Comparison of ENCODE assay signal across 10 cellular contexts in genomic region chr11:120184946-120185677, GRCh38. TPM values are rescaled to one million over a fixed set of nuclear protein-coding genes. Genes with fewer than 3 reads are reported as not detected.
A peak's percentile ranks its signal among the peaks of the same experiment; 100 is the strongest.
DNase-seq lines count a peak whose midpoint lies in the region; FAIRE-seq and TF ChIP-seq lines count a peak whose summit lies in the region.
"Had no signal": no experiment of that assay in that cellular context is flagged by ENCODE, and none has a peak within 500 bp of the region (broad histone marks: within the 10 kb centered on the region; RNA-seq: fewer than 3 reads in every experiment).

No MANE protein-coding gene starts in this region.

- no peaks in the 10 kb centered on the region for H3K27me3 ChIP-seq in Caco-2 (replicated peaks; ENCODE audit: control insufficient read depth, insufficient read depth, low read length)

- peaks cover 72% of the 10 kb centered on the region for H3K4me1 ChIP-seq in Caco-2
- H3K4me1 ChIP-seq in kidney (ENCODE audit: control insufficient read depth in 1 of 2, insufficient read depth in 1 of 2, low read depth in 1 of 2, low read length in 2 of 2): peaks cover 56 to 69% of the 10 kb centered on the region in 2 donors

- peak; percentile 85 to 94 for DNase-seq in Caco-2
- DNase-seq in kidney: peak; percentile 87
- peak; percentile 87 for DNase-seq in renal cortical epithelial cell (ENCODE audit: low read depth)
- DNase-seq in stimulated activated CD8-positive, alpha-beta memory T cell treated with anti-CD3 and anti-CD28 coated beads, Interleukin-4, amount 100 ng/mL, for 48 hours: no peak
- DNase-seq in H54 (ENCODE audit: insufficient read length, low spot score): no peak
- DNase-seq in stimulated activated CD4-positive, alpha-beta T cell treated with anti-CD3 and anti-CD28 coated beads, Interleukin-12 subunit alpha, Interleukin-12 subunit beta, amount 100 ng/mL, for 4 hours: no peak
- no peak for DNase-seq in GM10266 (ENCODE audit: extremely low spot score)
- DNase-seq: C1 segment of cervical spinal cord had no signal

- H3K4me1 Mint-ChIP-seq in Caco-2 (ENCODE audit: low read depth, unreplicated experiment): peaks cover 45% of the 10 kb centered on the region

- peak overlapping the region; percentile 22 to 37 for H3K9ac ChIP-seq in kidney (ENCODE audit: low read length in 2 of 2)

- TSS peak; percentile 37 for BruUV-seq in Caco-2 (replicated peaks; lab: Mats Ljungman, UMichigan)

- TF ChIP-seq CTCF in Caco-2 (IDR thresholded peaks at IDR 0.05; ENCODE audit: insufficient read depth in 1 of 2, low read depth in 1 of 2, low read length in 1 of 2, severe bottlenecking in 1 of 2, unreplicated experiment in 1 of 2) (no peak), kidney (IDR thresholded peaks at IDR 0.05; ENCODE audit: borderline replicate concordance, extremely low read depth, insufficient read depth) (no peak), GM10266 (IDR thresholded peaks at IDR 0.05; ENCODE audit: control insufficient read depth, insufficient read depth, low read depth, missing control alignments) (no peak)

- H3K9me3 Mint-ChIP-seq in Caco-2 (ENCODE audit: unreplicated experiment): no peaks in the 10 kb centered on the region

- H3K27ac ChIP-seq in cingulate gyrus (ENCODE audit: low read depth, low read length): peak overlapping the region; percentile 72
- H3K27ac ChIP-seq in kidney (ENCODE audit: low read depth in 2 of 2, low read length in 2 of 2): peak overlapping the region; percentile 84 to 93

- POLR2A ChIA-PET in Caco-2 (lab: Charles Lee): no interaction called here

- no peak for FAIRE-seq in kidney (lab: Jason Lieb, UNC)
- FAIRE-seq in H54 (lab: Jason Lieb, UNC): no peak

- peak overlapping the region; percentile 84 for H3K27ac Mint-ChIP-seq in Caco-2 (ENCODE audit: unreplicated experiment)

- H3K9me3 ChIP-seq in Caco-2 (peaks cover 8% of the 10 kb centered on the region), kidney (ENCODE audit: control insufficient read depth in 1 of 2, low read length in 2 of 2) (no peaks in the 10 kb centered on the region)

- no peaks in the 10 kb centered on the region for H3K27me3 Mint-ChIP-seq in Caco-2 (ENCODE audit: insufficient read depth, unreplicated experiment)

- TF ChIP-seq POLR2A in H54 (IDR thresholded peaks at IDR 0.05; ENCODE audit: low read depth, low read length): no peak

- intact Hi-C loops in Caco-2 (cut with micrococcal nuclease; ENCODE audit: unreplicated experiment) (loop anchor here (1.0 kb wide), 2 partner anchors 25 to 44 kb away; no protein-coding TSS in a partner anchor), kidney (cut with DNase I) (no loop called here)

- H3K36me3 ChIP-seq in Caco-2 (ENCODE audit: control insufficient read depth, insufficient read depth, low read length) (no peaks in the 10 kb centered on the region), kidney (ENCODE audit: control insufficient read depth in 1 of 2, insufficient read depth in 2 of 2, low read length in 2 of 2) (no peaks in the 10 kb centered on the region)

- H3K36me3 Mint-ChIP-seq in Caco-2 (ENCODE audit: insufficient read depth, unreplicated experiment): no peaks in the 10 kb centered on the region

- peak overlapping the region; percentile 28 for H3K4me3 ChIP-seq in Caco-2 (ENCODE audit: low read depth, low read length)
- H3K4me3 ChIP-seq in kidney (ENCODE audit: low read length in 2 of 2): peak overlapping the region; percentile 19 to 43
- H3K4me3 ChIP-seq: lung had no signal

- H3K4me3 Mint-ChIP-seq in Caco-2 (ENCODE audit: unreplicated experiment): peak overlapping the region; percentile 49

- CTCF ChIA-PET in Caco-2 (lab: Charles Lee): interaction anchor here (0.7 to 2.1 kb wide), 8 partner anchors 8 to 44 kb away, joined by 3 to 13 read pairs (median 3); no protein-coding TSS in a partner anchor

RNA-seq across cellular contexts. Expression of gene OAF, which starts 25.7 kb away (rescaled TPM):
- total RNA-seq in Caco-2 (2022) (30.3 and 31.3 TPM in 2 replicates), kidney (48.2 TPM), renal cortical epithelial cell (11.1 and 29.1 TPM in 2 replicates)
- polyA plus RNA-seq in kidney (ENCODE audit: insufficient read depth, low read depth, low replicate concordance): 78.1 TPM

RNA-seq across cellular contexts. Expression of gene TRIM29, which starts 47.2 kb away (rescaled TPM):
- total RNA-seq in Caco-2 (2022): 4.3 TPM in 2 replicates
- total RNA-seq in kidney: 32.9 TPM
- polyA plus RNA-seq in kidney (ENCODE audit: insufficient read depth, low read depth, low replicate concordance): 0.65 TPM
- total RNA-seq in renal cortical epithelial cell: 0.69 and 2.4 TPM in 2 replicates

RNA-seq across cellular contexts. Expression of gene POU2F3, which starts 54.8 kb away (rescaled TPM):
- total RNA-seq in Caco-2 (2022) (not detected in 2 replicates), kidney (0.85 TPM), renal cortical epithelial cell (0.05 TPM in 1 of 2 replicates, not detected in the other)
- polyA plus RNA-seq in kidney (ENCODE audit: insufficient read depth, low read depth, low replicate concordance): 1.2 TPM

Comparison
In these comparisons a context has a peak if more than half of its experiments do, and no peak if none do; other contexts are left out.
1. DNase-seq: peak in Caco-2 (2 of 2), kidney (single experiment) and renal cortical epithelial cell (single experiment); none in stimulated activated CD8-positive, alpha-beta memory T cell treated with anti-CD3 and anti-CD28 coated beads, Interleukin-4, amount 100 ng/mL, for 48 hours (single experiment), H54 (single experiment), stimulated activated CD4-positive, alpha-beta T cell treated with anti-CD3 and anti-CD28 coated beads, Interleukin-12 subunit alpha, Interleukin-12 subunit beta, amount 100 ng/mL, for 4 hours (single experiment) and GM10266 (single experiment).